In the genomic region with DNA sequence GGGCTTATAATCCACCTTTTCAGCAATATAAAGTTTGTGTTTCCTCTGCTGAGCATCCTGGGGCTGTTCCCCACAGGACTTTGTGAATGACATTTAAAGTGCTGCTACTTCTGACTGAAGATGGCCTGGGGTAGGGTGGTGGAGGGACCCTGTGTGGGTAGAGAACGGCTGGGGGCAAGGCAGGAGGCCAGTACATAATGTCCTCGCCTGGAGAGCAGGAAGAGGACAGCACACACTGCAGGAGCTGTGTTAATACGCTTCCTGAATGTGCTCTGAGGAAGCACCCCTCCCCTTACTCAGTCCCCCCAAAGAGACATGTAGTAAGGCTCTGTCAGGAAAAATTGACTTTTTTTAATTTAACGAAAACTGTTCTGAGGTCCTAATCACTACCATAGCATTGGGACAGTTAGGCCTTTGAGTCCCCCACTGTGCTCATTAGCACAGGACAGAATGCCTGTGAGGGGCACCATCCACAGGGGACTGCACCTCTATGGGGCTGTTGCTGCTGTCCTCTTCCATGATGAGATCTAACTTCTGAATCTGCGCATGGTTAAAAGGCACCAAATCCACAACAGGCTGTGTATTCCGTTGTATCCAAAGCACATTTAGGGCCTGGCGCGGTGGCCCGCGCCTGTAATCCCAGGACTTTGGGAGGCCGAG, we compare ENCODE assay signal across 24 cellular contexts.
"Had no signal": no experiment of that assay in that cellular context is flagged by ENCODE, and none has a peak within 500 bp of the region (broad histone marks: within the 10 kb centered on the region; RNA-seq: fewer than 3 reads in every experiment).

No MANE protein-coding gene starts in this region.

- H3K36me3 ChIP-seq: cardiac muscle cell, left lung, pancreas, stomach, tibial nerve, vagina had no signal

- H3K27me3 Mint-ChIP-seq: activated CD4-positive, alpha-beta memory T cell treated with anti-CD3 and anti-CD28 coated beads for 36 hours; activated CD8-positive, alpha-beta memory T cell treated with anti-CD3 and anti-CD28 coated beads, Interleukin-2, amount 10 ng/mL, durations not matched to agents 7 days and 5 days; activated naive CD4-positive, alpha-beta T cell treated with anti-CD3 and anti-CD28 coated beads, Interleukin-2, amount 10 ng/mL, durations not matched to agents 7 days and 5 days; naive thymus-derived CD8-positive, alpha-beta T cell; T-helper 17 cell had no signal

- H3K27me3 ChIP-seq: cardiac muscle cell, foreskin keratinocyte, left lung, pancreas, stomach, suprapubic skin, tibial nerve, vagina had no signal

- DNase-seq: activated CD4-positive, alpha-beta memory T cell treated with anti-CD3 and anti-CD28 coated beads for 36 hours; activated CD4-positive, alpha-beta T cell treated with anti-CD3 and anti-CD28 coated beads for 48 hours; activated CD8-positive, alpha-beta memory T cell treated with anti-CD3 and anti-CD28 coated beads, Interleukin-2, amount 10 ng/mL, durations not matched to agents 7 days and 5 days; activated effector memory CD4-positive, alpha-beta T cell treated with anti-CD3 and anti-CD28 coated beads, Interleukin-2, amount 50 U/mL, for 16 hours; activated naive CD4-positive, alpha-beta T cell treated with anti-CD3 and anti-CD28 coated beads, Interleukin-2, amount 10 ng/mL, durations not matched to agents 7 days and 5 days; activated T-cell treated with anti-CD3 and anti-CD28 coated beads for 4 hours; amygdala; dermis blood vessel endothelial cell; effector CD8-positive, alpha-beta T cell; foreskin keratinocyte; kidney glomerular epithelial cell; left lung; naive thymus-derived CD8-positive, alpha-beta T cell; pancreas; psoas muscle; right cardiac atrium; stimulated activated CD4-positive, alpha-beta T cell treated with anti-CD3 and anti-CD28 coated beads, Interleukin-12 subunit alpha, Interleukin-12 subunit beta, amount 100 ng/mL, for 4 hours; stomach; T-helper 17 cell had no signal

- H3K4me3 ChIP-seq: cardiac muscle cell, left lung, lung, pancreas, psoas muscle, stomach, suprapubic skin, tibial nerve, vagina had no signal

- ATAC-seq: activated CD8-positive, alpha-beta memory T cell treated with anti-CD3 and anti-CD28 coated beads, Interleukin-2, amount 10 ng/mL, durations not matched to agents 7 days and 5 days; foreskin keratinocyte; left lung; naive thymus-derived CD8-positive, alpha-beta T cell; pancreas; psoas muscle; right cardiac atrium; T-helper 17 cell had no signal

- H3K4me3 Mint-ChIP-seq: activated CD4-positive, alpha-beta memory T cell treated with anti-CD3 and anti-CD28 coated beads for 36 hours; activated CD8-positive, alpha-beta memory T cell treated with anti-CD3 and anti-CD28 coated beads, Interleukin-2, amount 10 ng/mL, durations not matched to agents 7 days and 5 days; activated naive CD4-positive, alpha-beta T cell treated with anti-CD3 and anti-CD28 coated beads, Interleukin-2, amount 10 ng/mL, durations not matched to agents 7 days and 5 days; naive thymus-derived CD8-positive, alpha-beta T cell; T-helper 17 cell had no signal

- H3K4me1 Mint-ChIP-seq: activated naive CD4-positive, alpha-beta T cell treated with anti-CD3 and anti-CD28 coated beads, Interleukin-2, amount 10 ng/mL, durations not matched to agents 7 days and 5 days had no signal

- H3K27ac Mint-ChIP-seq: activated CD4-positive, alpha-beta memory T cell treated with anti-CD3 and anti-CD28 coated beads for 36 hours; activated CD8-positive, alpha-beta memory T cell treated with anti-CD3 and anti-CD28 coated beads, Interleukin-2, amount 10 ng/mL, durations not matched to agents 7 days and 5 days; activated naive CD4-positive, alpha-beta T cell treated with anti-CD3 and anti-CD28 coated beads, Interleukin-2, amount 10 ng/mL, durations not matched to agents 7 days and 5 days; T-helper 17 cell had no signal

- H3K9me3 ChIP-seq: left lung, pancreas, psoas muscle, stomach, suprapubic skin, tibial nerve, vagina had no signal

- H3K9me3 Mint-ChIP-seq: activated CD4-positive, alpha-beta memory T cell treated with anti-CD3 and anti-CD28 coated beads for 36 hours; activated naive CD4-positive, alpha-beta T cell treated with anti-CD3 and anti-CD28 coated beads, Interleukin-2, amount 10 ng/mL, durations not matched to agents 7 days and 5 days; naive thymus-derived CD8-positive, alpha-beta T cell had no signal
